Comparison of ENCODE assay signal across 8 cellular contexts in the genomic region with DNA sequence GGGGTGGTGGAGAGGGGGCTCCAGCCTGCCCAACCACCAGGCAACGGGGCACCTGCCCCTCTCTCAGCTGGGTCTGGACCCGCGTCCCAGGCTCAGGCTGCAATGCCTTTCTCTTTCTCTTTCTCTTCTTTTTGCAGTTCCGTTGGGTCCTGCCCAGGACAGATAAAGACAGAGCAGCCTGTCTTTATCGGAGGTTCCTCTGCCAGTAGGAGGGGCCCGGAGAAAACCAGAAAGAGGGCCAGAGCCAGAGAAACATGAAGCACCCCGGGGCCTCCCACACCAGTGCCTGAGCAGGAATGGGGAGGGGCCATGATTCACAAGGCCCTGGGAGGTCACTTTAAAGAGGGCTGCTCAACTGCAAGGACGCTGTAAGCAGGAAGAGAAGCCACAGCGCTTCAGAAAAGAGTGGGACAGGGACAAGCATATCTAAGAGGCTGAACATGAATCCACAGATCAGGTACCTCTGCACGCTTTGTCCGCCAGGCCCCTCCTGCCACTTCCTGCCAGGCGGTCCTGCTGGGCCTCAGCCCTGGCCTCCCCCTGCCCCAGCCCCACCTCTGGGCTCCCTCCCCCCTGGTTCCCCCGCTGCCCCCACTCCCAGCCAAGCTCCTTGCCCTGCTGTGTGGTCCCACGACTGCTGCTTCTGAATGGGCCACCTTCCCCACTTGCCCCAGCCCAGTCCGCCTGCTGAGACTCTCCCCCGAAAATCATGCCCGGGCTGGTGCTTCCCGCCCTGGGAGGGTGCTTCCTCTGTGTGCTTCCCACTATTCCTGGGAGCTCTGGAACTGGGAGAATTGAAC. TPM values are rescaled to one million over a fixed set of nuclear protein-coding genes. Genes with fewer than 3 reads are reported as not detected.
DNase-seq lines count a peak whose midpoint lies in the region; ATAC-seq and TF ChIP-seq lines count a peak whose summit lies in the region.

A gene (plus strand): TSS at position 335 of the 800 bp plus-strand sequence. CDS start 106 bp downstream, at position 441.

- WGBS in ovary, 3 donors: 1 to 2% (median 2%) methylated on average over 18 of the region's 18 CpGs
- WGBS in thyroid gland, 2 donors: 14 to 22% methylated on average over 12 to 14 of the region's 18 CpGs

- intact Hi-C loops in ovary (cut with DNase I): loop anchor here in 3 of 4 donors (5.0 to 10.0 kb wide), 3 partner anchors 108 to 121 kb away; no protein-coding TSS in a partner anchor
- intact Hi-C loops in thyroid gland (cut with DNase I): no loop called here

- TF ChIP-seq EP300 in ovary (IDR thresholded peaks at IDR 0.05): no peak

- no peaks in the 10 kb centered on the region for H3K27me3 ChIP-seq in SJCRH30
- H3K27me3 ChIP-seq in ovary: no peaks in the 10 kb centered on the region
- H3K27me3 ChIP-seq in thyroid gland: no peaks in the 10 kb centered on the region

- H3K4me3 ChIP-seq in SJCRH30 (peak within 1 kb of the TSS; percentile 51), ovary (peak within 1 kb of the TSS; percentile 49), thyroid gland (replicated peaks in 1 of 3) (peak within 1 kb of the TSS in 2 of 3 donors; percentile 16 to 36)

- TF ChIP-seq CTCF in ovary (IDR thresholded peaks at IDR 0.05): no peak
- TF ChIP-seq CTCF in thyroid gland (IDR thresholded peaks at IDR 0.05): no peak

- no peaks in the 10 kb centered on the region for H3K9me3 ChIP-seq in SJCRH30 (replicated peaks)
- no peaks in the 10 kb centered on the region for H3K9me3 ChIP-seq in ovary
- H3K9me3 ChIP-seq in thyroid gland: no peaks in the 10 kb centered on the region

- peak; percentile 36 for TF ChIP-seq POLR2A in ovary (IDR thresholded peaks at IDR 0.05)
- TF ChIP-seq POLR2A in thyroid gland (IDR thresholded peaks at IDR 0.05): peak; percentile 13 to 69

- DNase-seq in AG08396 (ENCODE audit: low spot score) (peak; percentile 89), SJCRH30 (peak; percentile 60 to 69), germinal center (ENCODE audit: low spot score) (peak; percentile 73), ovary (peak; percentile 84 to 92 (median 88)), thyroid gland (peak; percentile 84 to 86)
- peak; percentile 75 for DNase-seq in activated gamma-delta T cell treated with anti-CD3 and anti-CD28 coated beads, Interleukin-2, amount 50 U/mL, for 16 hours (ENCODE audit: low read depth)

- H3K4me1 ChIP-seq in SJCRH30 (no peaks in the 10 kb centered on the region), ovary (ENCODE audit: insufficient read depth) (peaks cover 4% of the 10 kb centered on the region), thyroid gland (peaks cover 8 to 22% of the 10 kb centered on the region in 2 donors)

- H3K36me3 ChIP-seq in SJCRH30 (no peaks in the 10 kb centered on the region), ovary (no peaks in the 10 kb centered on the region), thyroid gland (no peaks in the 10 kb centered on the region)

- no peak within 1 kb of the TSS for H3K27ac ChIP-seq in SJCRH30
- peak within 1 kb of the TSS; percentile 71 to 88 for H3K27ac ChIP-seq in ovary
- H3K27ac ChIP-seq in thyroid gland: peak within 1 kb of the TSS; percentile 41 to 80 (median 78)

- ATAC-seq in GM19035 (IDR thresholded peaks at IDR 0.05; ENCODE audit: unreplicated experiment): peak; percentile 83
- peak; percentile 93 for ATAC-seq in HG03354 (IDR thresholded peaks at IDR 0.05; ENCODE audit: poor library complexity, severe bottlenecking, unreplicated experiment)

RNA-seq across cellular contexts. Expression of the gene that starts here (rescaled TPM):
- 2.3 and 2.6 TPM in 2 replicates for total RNA-seq in SJCRH30 (2014; rRNA removed; shearing (Covaris generic))
- total RNA-seq in ovary (10 to 100 TPM in 6 of 7 donors, 1 to 10 TPM in 1; 7.0 to 63.4 (median 52.4) TPM), thyroid gland (10 to 100 TPM in 1 of 4 donors, 1 to 10 TPM in 3; 8.3 to 14.4 (median 9.0) TPM)
- polyA plus RNA-seq in ovary: 10 to 100 TPM; 35.1 to 88.9 TPM
